In the genomic region with DNA sequence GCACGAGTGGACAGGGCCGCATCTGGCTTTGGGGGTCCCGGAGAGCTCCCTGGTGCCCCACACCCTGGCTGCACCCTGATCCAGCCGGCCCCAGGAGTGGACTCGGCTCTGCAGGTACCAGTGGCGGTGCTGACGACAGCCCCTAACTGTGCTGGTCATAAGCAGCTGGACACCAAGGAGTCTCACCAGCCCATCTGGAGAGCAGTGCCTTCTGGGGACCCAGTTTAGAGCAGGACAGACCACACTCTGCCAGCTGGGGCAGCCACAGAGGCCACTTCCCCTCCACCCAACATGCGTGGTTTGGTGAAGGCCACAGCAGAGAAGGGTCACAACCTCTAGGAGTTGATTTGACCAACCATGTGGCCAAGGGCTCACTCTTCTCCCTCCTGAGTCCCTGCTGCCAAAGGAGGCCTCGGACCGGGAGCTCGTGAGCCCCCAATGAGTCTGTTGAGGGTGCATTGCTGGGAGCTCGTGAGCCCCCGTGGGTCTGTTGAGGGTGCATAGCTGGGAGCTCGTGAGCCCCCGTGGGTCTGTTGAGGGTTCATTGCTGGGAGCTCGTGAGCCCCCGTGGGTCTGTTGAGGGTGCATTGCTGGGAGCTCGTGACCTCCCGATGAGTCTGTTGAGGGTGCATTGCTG, we compare ENCODE assay signal across 22 cellular contexts. TPM values are rescaled to one million over a fixed set of nuclear protein-coding genes. Genes with fewer than 3 reads are reported as not detected.
DNase-seq lines count a peak whose midpoint lies in the region; ATAC-seq, FAIRE-seq and TF ChIP-seq lines count a peak whose summit lies in the region.
"Had no signal": no experiment of that assay in that cellular context is flagged by ENCODE, and none has a peak within 500 bp of the region (broad histone marks: within the 10 kb centered on the region; RNA-seq: fewer than 3 reads in every experiment).

No MANE protein-coding gene starts in this region.

- H3K79me1 ChIP-seq in H1 (ENCODE audit: low read depth, low read length): no peaks in the 10 kb centered on the region

- 0 out of 2 replicates have a peak overlapping the region, but pooled peaks have one; percentile 17 for H2BK12ac ChIP-seq in H1 (ENCODE audit: low read depth, low read length)

- H3K4me1 Mint-ChIP-seq in stimulated activated effector memory CD8-positive, alpha-beta T cell treated with anti-CD3 and anti-CD28 coated beads, Interleukin-12 subunit alpha, Interleukin-12 subunit beta, amount 100 ng/mL, for 72 hours: no peaks in the 10 kb centered on the region
- H3K4me1 Mint-ChIP-seq: activated CD4-positive, alpha-beta T cell treated with anti-CD3 and anti-CD28 coated beads, Interleukin-2, amount 10 ng/mL, durations not matched to agents 24 days and 14 days had no signal

- H3K4me3 Mint-ChIP-seq in stimulated activated effector memory CD8-positive, alpha-beta T cell treated with anti-CD3 and anti-CD28 coated beads, Interleukin-12 subunit alpha, Interleukin-12 subunit beta, amount 100 ng/mL, for 72 hours: no peak overlapping the region
- H3K4me3 Mint-ChIP-seq: activated CD4-positive, alpha-beta T cell treated with anti-CD3 and anti-CD28 coated beads, Interleukin-2, amount 10 ng/mL, durations not matched to agents 24 days and 14 days; activated naive CD8-positive, alpha-beta T cell; CD8-positive, alpha-beta T cell; H9 had no signal

- H4K91ac ChIP-seq in H1 (replicated peaks; ENCODE audit: insufficient read length, low read length): no peak overlapping the region

- H3K56ac ChIP-seq in H1 (replicated peaks; ENCODE audit: insufficient read length, low read depth, low read length): no peak overlapping the region

- no peaks in the 10 kb centered on the region for H4K20me1 ChIP-seq in H1 (replicated peaks in 1 of 2; ENCODE audit: control insufficient read depth in 1 of 2, insufficient read depth in 2 of 2, low read length in 2 of 2)

- no peak for TF ChIP-seq CTCF in H1 (IDR thresholded peaks at IDR 0.05; ENCODE audit: control extremely low read depth in 1 of 3, insufficient read depth in 1 of 3, low read depth in 1 of 3, low read length in 3 of 3)
- no peak for TF ChIP-seq CTCF in transverse colon (IDR thresholded peaks at IDR 0.05)

- H3K4me1 ChIP-seq in H1 (replicated peaks in 1 of 4; ENCODE audit: control insufficient read depth in 3 of 4, insufficient read depth in 4 of 4, low read length in 3 of 4) (peaks cover 7 to 24% (median 20%) of the 10 kb centered on the region in 4 experiments), muscle layer of colon (ENCODE audit: insufficient read depth, low read length) (peaks cover 47% of the 10 kb centered on the region), transverse colon (peaks cover 40 to 50% (median 43%) of the 10 kb centered on the region in 4 donors)

- no peaks in the 10 kb centered on the region for H3K9me3 ChIP-seq in H1 (ENCODE audit: insufficient read depth in 2 of 2, low read depth in 1 of 2, low read length in 1 of 2)
- no peaks in the 10 kb centered on the region for H3K9me3 ChIP-seq in muscle layer of colon (ENCODE audit: low read length)
- H3K9me3 ChIP-seq in transverse colon: no peaks in the 10 kb centered on the region
- H3K9me3 ChIP-seq: A549 had no signal

- H2BK20ac ChIP-seq in H1 (ENCODE audit: low read length): no peak overlapping the region

- no peak for ATAC-seq in stimulated activated effector memory CD8-positive, alpha-beta T cell treated with anti-CD3 and anti-CD28 coated beads, Interleukin-12 subunit alpha, Interleukin-12 subunit beta, amount 100 ng/mL, for 72 hours
- ATAC-seq: A549; CD8-positive, alpha-beta T cell; esophagus mucosa; PC-3 had no signal

- H3K36me3 ChIP-seq in H1 (ENCODE audit: control insufficient read depth in 2 of 4, insufficient read depth in 4 of 4, low read length in 3 of 4) (no peaks in the 10 kb centered on the region), muscle layer of colon (ENCODE audit: insufficient read depth, low read length) (no peaks in the 10 kb centered on the region), transverse colon (no peaks in the 10 kb centered on the region)

- H3K14ac ChIP-seq in H1 (ENCODE audit: insufficient read length): no peak overlapping the region

- no peak overlapping the region for H2BK5ac ChIP-seq in H1 (ENCODE audit: low read depth, low read length)

- H3K27me3 ChIP-seq in H1 (replicated peaks in 1 of 4; ENCODE audit: control insufficient read depth in 3 of 4, extremely low read depth in 1 of 4, insufficient read depth in 3 of 4, low read length in 3 of 4) (peaks cover 4 to 33% (median 15%) of the 10 kb centered on the region in 4 experiments; a peak in 6 of 7 replicates), muscle layer of colon (ENCODE audit: control insufficient read depth in 1 of 2, insufficient read depth in 2 of 2, low read length in 2 of 2) (peaks cover 0 to 7% of the 10 kb centered on the region in 2 donors), transverse colon (no peaks in the 10 kb centered on the region)

- no peak overlapping the region for H2AK5ac ChIP-seq in H1 (ENCODE audit: low read depth, low read length)

- H3K4me3 ChIP-seq in H1 (ENCODE audit: extremely low read depth in 1 of 4, insufficient read depth in 2 of 4, low read depth in 3 of 4, low read length in 4 of 4) (no peak overlapping the region), muscle layer of colon (ENCODE audit: low read depth in 1 of 2, low read length in 2 of 2) (no peak overlapping the region), transverse colon (no peak overlapping the region)
- H3K4me3 ChIP-seq: A549 had no signal

- no peaks in the 10 kb centered on the region for H3K79me2 ChIP-seq in H1 (ENCODE audit: control insufficient read depth in 1 of 2, insufficient read depth in 2 of 2, low read length in 2 of 2)

- FAIRE-seq in H1 (lab: Jason Lieb, UNC): no peak
- FAIRE-seq: A549, urothelium cell line had no signal

- H2AFZ ChIP-seq in H1 (ENCODE audit: low read length): no peak overlapping the region

- intact Hi-C loops in transverse colon (cut with DNase I; ENCODE audit: low total_unique reads): no loop called here

- H3K27ac ChIP-seq in H1 (ENCODE audit: low read depth, low read length) (no peak overlapping the region), muscle layer of colon (ENCODE audit: low read depth, low read length) (peak overlapping the region; percentile 61), transverse colon (peak overlapping the region in 1 of 4 donors; percentile 87)
- H3K27ac ChIP-seq: A549 had no signal

- WGBS in H1 (ENCODE audit: extremely low coverage in 1 of 2, insufficient coverage in 1 of 2, insufficient read length in 1 of 2, insufficient replicate concordance in 2 of 2, low coverage in 1 of 2, low lambda C conversion rate in 2 of 2, missing lambda C conversion rate in 1 of 2), 2 experiments: 93% methylated on average over 19 of the region's 19 CpGs; no CpG with 5 or more reads in 1 of the 2 experiments
- WGBS in transverse colon (ENCODE audit: low coverage in 1 of 2), 2 donors: 85% methylated on average over 9 of the region's 19 CpGs; no CpG with 5 or more reads in 1 of the 2 donors

- H3K9me3 Mint-ChIP-seq in stimulated activated effector memory CD8-positive, alpha-beta T cell treated with anti-CD3 and anti-CD28 coated beads, Interleukin-12 subunit alpha, Interleukin-12 subunit beta, amount 100 ng/mL, for 72 hours: no peaks in the 10 kb centered on the region
- H3K9me3 Mint-ChIP-seq: activated CD4-positive, alpha-beta T cell treated with anti-CD3 and anti-CD28 coated beads, Interleukin-2, amount 10 ng/mL, durations not matched to agents 24 days and 14 days; CD8-positive, alpha-beta T cell; H9 had no signal

- peaks cover 18% of the 10 kb centered on the region; the same call in 1 of the 2 replicates for H3K23me2 ChIP-seq in H1 (ENCODE audit: low read depth, low read length)

- no peak overlapping the region for H3K4ac ChIP-seq in H1 (replicated peaks; ENCODE audit: insufficient read length, low read depth, low read length)

- CTCF ChIA-PET in H1 (lab: Charles Lee; ENCODE audit: partially characterized antibody): interaction anchor here (0.8 to 2.4 kb wide), 12 partner anchors 11 to 273 kb away, joined by 3 to 9 read pairs (median 4); no protein-coding TSS in a partner anchor

- TF ChIP-seq RAD21 in H1 (IDR thresholded peaks at IDR 0.05 in 1 of 2, conservative IDR thresholded peaks at IDR 0.05 in 1 of 2; ENCODE audit: low read depth in 2 of 2, low read length in 2 of 2): no peak

- no peak for TF ChIP-seq EP300 in H1 (IDR thresholded peaks at IDR 0.05; ENCODE audit: borderline replicate concordance in 1 of 2, low read depth in 2 of 2, low read length in 2 of 2)
- no peak for TF ChIP-seq EP300 in transverse colon (IDR thresholded peaks at IDR 0.05; ENCODE audit: low read depth)

- H2BK15ac ChIP-seq in H1 (ENCODE audit: low read length): no peak overlapping the region

- H3K27ac Mint-ChIP-seq in stimulated activated effector memory CD8-positive, alpha-beta T cell treated with anti-CD3 and anti-CD28 coated beads, Interleukin-12 subunit alpha, Interleukin-12 subunit beta, amount 100 ng/mL, for 72 hours: no peak overlapping the region
- H3K27ac Mint-ChIP-seq: activated CD4-positive, alpha-beta T cell treated with anti-CD3 and anti-CD28 coated beads, Interleukin-2, amount 10 ng/mL, durations not matched to agents 24 days and 14 days; activated naive CD8-positive, alpha-beta T cell; CD8-positive, alpha-beta T cell; H9 had no signal

- no peak overlapping the region for H2BK120ac ChIP-seq in H1 (replicated peaks; ENCODE audit: low read depth, low read length)

- no peak overlapping the region for H3K4me2 ChIP-seq in H1 (ENCODE audit: insufficient read depth in 1 of 2, low read depth in 2 of 2, low read length in 2 of 2)
- H3K4me2 ChIP-seq: A549 had no signal

- no peak overlapping the region for H3K23ac ChIP-seq in H1 (ENCODE audit: insufficient read length)

- no peak overlapping the region; the same call in 1 of the 2 replicates for H4K8ac ChIP-seq in H1 (ENCODE audit: extremely low read depth, insufficient read depth, low read length)

- no peak overlapping the region for H3K9ac ChIP-seq in H1 (replicated peaks in 1 of 4; ENCODE audit: extremely low read depth in 1 of 4, low read depth in 3 of 4, low read length in 3 of 4)
- no peak overlapping the region for H3K9ac ChIP-seq in muscle layer of colon (ENCODE audit: low read length)

- POLR2A ChIA-PET in H1 (lab: Charles Lee; ENCODE audit: partially characterized antibody): interaction anchor here (0.8 to 2.0 kb wide), 3 partner anchors 9 to 19 kb away, joined by 3 to 6 read pairs (median 5); no protein-coding TSS in a partner anchor

- no peaks in the 10 kb centered on the region for H3K36me3 Mint-ChIP-seq in stimulated activated effector memory CD8-positive, alpha-beta T cell treated with anti-CD3 and anti-CD28 coated beads, Interleukin-12 subunit alpha, Interleukin-12 subunit beta, amount 100 ng/mL, for 72 hours
- H3K36me3 Mint-ChIP-seq: activated naive CD8-positive, alpha-beta T cell; CD8-positive, alpha-beta T cell had no signal

- TF ChIP-seq POLR2A in H1 (IDR thresholded peaks at IDR 0.05; ENCODE audit: control extremely low read depth in 1 of 2, low read depth in 2 of 2, low read length in 2 of 2): no peak
- no peak for TF ChIP-seq POLR2A in transverse colon (IDR thresholded peaks at IDR 0.05)

- DNase-seq in activated gamma-delta T cell treated with Interleukin-2 at 50 U/mL for 16 hours (peak; percentile 3), activated gamma-delta T cell (lab: John Stamatoyannopoulos, UW) (no peak), H1 (ENCODE audit: low read depth in 1 of 2, low spot score in 2 of 2) (no peak), transverse colon (peak; percentile 6), NCI-H1694 (lab: John Stamatoyannopoulos, UW) (no peak), Ammon's horn (ENCODE audit: low spot score) (no peak)
- no peak for DNase-seq in stimulated activated effector memory CD8-positive, alpha-beta T cell treated with anti-CD3 and anti-CD28 coated beads, Interleukin-12 subunit alpha, Interleukin-12 subunit beta, amount 100 ng/mL, for 72 hours (ENCODE audit: low spot score in 2 of 2)
- DNase-seq: activated CD4-positive, alpha-beta T cell treated with anti-CD3 and anti-CD28 coated beads, Interleukin-2, amount 10 ng/mL, durations not matched to agents 24 days and 14 days; activated T-cell treated with anti-CD3 and anti-CD28 coated beads for 4 hours; CD8-positive, alpha-beta T cell; KBM-7; NCI-H1092 treated with DMSO at 0.1 percent for 48 hours; NCI-H69; PC-3; stimulated activated naive CD4-positive, alpha-beta T cell; T-helper 9 cell had no signal

- in situ Hi-C loops in transverse colon (cut with MboI; ENCODE audit: low pct_ligation_motif_present in 1 of 4, low pct_unique_long_range_greater_than_20kb in 1 of 4, low sequenced_read_pairs in 3 of 4): no loop called here

- H4K5ac ChIP-seq in H1 (ENCODE audit: insufficient read length, low read depth, low read length): no peak overlapping the region

- H3K18ac ChIP-seq in H1 (ENCODE audit: extremely low read depth, low read length): no peak overlapping the region

RNA-seq across cellular contexts. Expression of gene INPP5A, which starts 16.0 kb away (rescaled TPM):
- total RNA-seq in H1 (2021; fragmentation: NEBNext Ultra II Directional; extraction: Animal tissue kit (Norgen Biotek cat#: 25700)): 25.5 and 27.5 TPM in 2 replicates
- polyA plus RNA-seq in H1 (2011; rRNA removed): 16.8 and 19.7 TPM in 2 replicates
- polyA plus RNA-seq in H1 (2011; cell fraction: cytosol; rRNA removed): 15.9 TPM
- polyA plus RNA-seq in H1 (2011; cell fraction: nucleus; rRNA removed): 12.0 TPM
- polyA plus RNA-seq in H1 (2012, experiment 1 of 2): 16.0 to 19.8 TPM (median 18.0 TPM) in 4 replicates
- 19.3 TPM for polyA plus RNA-seq in H1 (2012, experiment 2 of 2)
- polyA plus RNA-seq in H1 (2013, experiment 1 of 2): 15.4 TPM
- polyA plus RNA-seq in H1 (2013, experiment 2 of 2): 14.7 TPM
- polyA minus RNA-seq in H1 (2011; rRNA and poly(A)+ RNA removed): 21.6 and 22.1 TPM in 2 replicates
- polyA minus RNA-seq in H1 (2011; cell fraction: cytosol; rRNA and poly(A)+ RNA removed): 12.3 TPM
- 12.1 TPM for polyA minus RNA-seq in H1 (2011; cell fraction: nucleus; rRNA and poly(A)+ RNA removed)
- 10 to 100 TPM; 34.8 to 80.8 (median 52.8) TPM for total RNA-seq in transverse colon

Comparison
In these comparisons a context has a peak if more than half of its experiments do, and no peak if none do; other contexts are left out.
1. DNase-seq: peak in activated gamma-delta T cell treated with Interleukin-2 at 50 U/mL for 16 hours (single experiment) and transverse colon (single experiment); none in activated gamma-delta T cell (single experiment), H1 (0 of 2), NCI-H1694 (single experiment), stimulated activated effector memory CD8-positive, alpha-beta T cell treated with anti-CD3 and anti-CD28 coated beads, Interleukin-12 subunit alpha, Interleukin-12 subunit beta, amount 100 ng/mL, for 72 hours (0 of 2) and Ammon's horn (single experiment).